Comparison of ENCODE assay signal across 13 cellular contexts in the genomic region with DNA sequence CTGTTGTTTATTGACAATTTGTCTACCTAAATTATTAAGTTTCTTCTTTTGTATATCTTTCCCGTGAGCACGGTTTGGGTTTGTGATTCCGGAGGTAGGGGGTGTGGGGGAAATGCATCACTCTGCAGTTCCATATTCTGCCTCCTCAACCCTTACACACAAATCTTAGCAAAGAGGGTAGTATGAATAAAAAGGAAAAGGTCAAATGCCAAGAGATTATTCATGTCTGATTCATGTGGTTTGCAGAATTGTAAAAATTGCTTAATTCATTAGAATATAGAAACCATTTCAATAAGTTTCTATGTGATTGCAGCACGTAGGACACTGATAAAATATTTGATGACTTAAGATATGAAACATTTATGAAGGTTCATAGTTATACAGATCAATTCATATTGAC.
"Had no signal": no experiment of that assay in that cellular context is flagged by ENCODE, and none has a peak within 500 bp of the region (broad histone marks: within the 10 kb centered on the region; RNA-seq: fewer than 3 reads in every experiment).

No MANE protein-coding gene starts in this region.

- DNase-seq: activated B cell treated with CpG ODN at 0.5 μM for 24 hours; activated CD4-positive, alpha-beta T cell treated with anti-CD3 and anti-CD28 coated beads, Interleukin-2, amount 10 ng/mL, durations not matched to agents 7 days and 5 days; activated naive CD4-positive, alpha-beta T cell treated with anti-CD3 and anti-CD28 coated beads, Interleukin-2, amount 10 ng/mL, durations not matched to agents 7 days and 5 days; activated T-cell treated with anti-CD3 and anti-CD28 coated beads for 4 hours; cerebellar nuclear complex; esophagus squamous epithelium; hypothalamus; natural killer cell; psoas muscle; sigmoid colon; stimulated activated CD4-positive, alpha-beta T cell treated with anti-CD3 and anti-CD28 coated beads, Interleukin-12 subunit alpha, Interleukin-12 subunit beta, amount 100 ng/mL, for 4 hours; stimulated activated naive CD4-positive, alpha-beta T cell; trophoblast cell had no signal

- H3K36me3 ChIP-seq: esophagus squamous epithelium, sigmoid colon had no signal

- H3K4me3 ChIP-seq: esophagus squamous epithelium, psoas muscle, sigmoid colon had no signal

- H3K4me1 ChIP-seq: esophagus squamous epithelium, psoas muscle, sigmoid colon had no signal

- ATAC-seq: natural killer cell, psoas muscle had no signal

- H3K27ac ChIP-seq: esophagus squamous epithelium, psoas muscle, sigmoid colon had no signal

- H3K27me3 ChIP-seq: esophagus squamous epithelium, sigmoid colon had no signal
